Comparison of ENCODE assay signal across 1 cellular context in the genomic region with DNA sequence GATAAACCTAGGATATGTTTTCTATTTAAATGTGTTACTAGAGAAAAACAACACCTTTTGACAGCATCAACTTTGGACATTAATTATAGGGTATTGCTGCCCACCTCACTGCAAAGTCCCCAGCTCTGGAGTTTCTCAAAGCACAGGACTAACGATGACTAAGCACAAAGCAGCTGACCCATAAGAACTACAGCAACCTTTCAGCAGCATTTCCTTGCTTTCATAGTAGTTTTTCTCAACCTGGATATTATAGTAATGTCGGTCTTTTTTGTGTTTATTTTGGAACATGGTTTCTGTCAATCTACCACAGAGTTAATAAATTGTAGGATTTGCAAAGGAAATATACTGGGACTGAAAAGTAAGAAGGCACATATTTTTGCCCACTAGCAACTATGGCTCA.
TF ChIP-seq lines count a peak whose summit lies in the region.

No MANE protein-coding gene starts in this region.

TF ChIP-seq in endothelial cell of umbilical vein, 7 proteins besides CTCF, POLR2A, EP300 and RAD21 (continued from another document):
- no peak for TF ChIP-seq EZH2 (IDR thresholded peaks at IDR 0.05; ENCODE audit: borderline replicate concordance, low read depth, low read length, severe bottlenecking)
- no peak for TF ChIP-seq FOS (IDR thresholded peaks at IDR 0.05; ENCODE audit: borderline replicate concordance, insufficient read depth, low read length)
